In the genomic region with DNA sequence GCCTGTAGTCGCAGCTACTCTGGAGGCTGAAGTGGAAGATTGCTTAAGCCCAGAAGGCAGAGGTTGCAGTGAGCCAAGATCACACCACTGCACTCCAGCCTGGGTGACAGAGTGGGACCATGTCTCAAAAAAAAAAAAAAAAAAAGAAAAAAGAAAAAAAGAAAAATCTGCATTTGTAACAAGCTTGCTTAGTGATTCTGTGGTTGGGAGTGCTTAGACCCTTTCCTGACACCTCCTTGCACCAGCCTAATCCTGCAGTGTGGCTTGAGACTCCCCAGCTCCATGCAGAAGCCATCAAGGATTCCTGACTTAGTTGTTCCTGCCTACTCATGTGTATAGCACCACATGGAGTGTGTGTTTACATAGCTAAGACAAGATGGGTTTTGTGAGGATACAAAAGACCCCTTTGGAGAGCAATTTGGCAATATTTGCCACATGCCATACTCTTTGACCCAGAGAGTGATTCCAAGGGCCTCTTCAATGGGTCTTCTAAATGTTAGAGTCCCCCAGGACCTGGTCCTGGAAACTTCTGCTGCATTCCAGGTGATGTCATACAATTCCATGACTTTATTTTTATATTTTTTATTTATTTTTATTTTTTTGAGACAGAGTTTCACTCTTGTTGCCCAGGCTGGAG, we compare ENCODE assay signal across 29 cellular contexts. TPM values are rescaled to one million over a fixed set of nuclear protein-coding genes. Genes with fewer than 3 reads are reported as not detected.
DNase-seq lines count a peak whose midpoint lies in the region; ATAC-seq and TF ChIP-seq lines count a peak whose summit lies in the region.
"Had no signal": no experiment of that assay in that cellular context is flagged by ENCODE, and none has a peak within 500 bp of the region (broad histone marks: within the 10 kb centered on the region; RNA-seq: fewer than 3 reads in every experiment).

No MANE protein-coding gene starts in this region.

- CTCF ChIA-PET in OCI-LY7 (lab: Charles Lee; ENCODE audit: unreplicated experiment) = interaction anchor here (1.1 kb wide), 2 partner anchors 76 to 259 kb away, joined by 3 read pairs; no protein-coding TSS in a partner anchor

- DNase-seq in NCI-H2171 treated with DMSO at 0.1 percent for 48 hours (lab: John Stamatoyannopoulos, UW) (peak; percentile 17), NCI-H2171 (lab: John Stamatoyannopoulos, UW) (no peak), OCI-LY7 (ENCODE audit: low spot score) (no peak), nephron progenitor cell (no peak), tibial artery (no peak)
- DNase-seq: activated CD4-positive, alpha-beta T cell treated with anti-CD3 and anti-CD28 coated beads for 36 hours; activated CD8-positive, alpha-beta T cell treated with anti-CD3 and anti-CD28 coated beads for 36 hours; activated naive CD4-positive, alpha-beta T cell treated with anti-CD3 and anti-CD28 coated beads, Interleukin-2, amount 10 ng/mL, durations not matched to agents 7 days and 5 days; AML-193; amygdala; CD4-positive, alpha-beta memory T cell; esophagus squamous epithelium; kidney glomerular epithelial cell; naive thymus-derived CD4-positive, alpha-beta T cell; NCI-H1694; NCI-H524 treated with DMSO at 0.1 percent for 48 hours; occipital lobe; Peyer's patch; SHP77 treated with DMSO at 0.1 percent for 48 hours; stimulated activated naive CD4-positive, alpha-beta T cell had no signal

- no peak overlapping the region for H3K4me3 Mint-ChIP-seq in nephron progenitor cell
- H3K4me3 Mint-ChIP-seq: activated CD4-positive, alpha-beta T cell treated with anti-CD3 and anti-CD28 coated beads for 36 hours; activated CD8-positive, alpha-beta T cell treated with anti-CD3 and anti-CD28 coated beads for 36 hours; activated naive CD4-positive, alpha-beta T cell treated with anti-CD3 and anti-CD28 coated beads, Interleukin-2, amount 10 ng/mL, durations not matched to agents 7 days and 5 days; CD4-positive, alpha-beta memory T cell; naive thymus-derived CD4-positive, alpha-beta T cell; T-helper 2 cell treated with Interferon-gamma antibody and Interleukin-4, amounts not matched to agents 5 μg/mL and 100 μg/mL, for 36 hours had no signal

- H3K4me1 ChIP-seq in OCI-LY7 (ENCODE audit: insufficient read depth, low read length, poor library complexity, severe bottlenecking) (peaks cover 17% of the 10 kb centered on the region), tibial artery (peaks cover 0 to 48% (median 32%) of the 10 kb centered on the region in 4 donors)

- H3K9me3 ChIP-seq in OCI-LY7 (ENCODE audit: low read length) (no peaks in the 10 kb centered on the region), tibial artery (no peaks in the 10 kb centered on the region)
- H3K9me3 ChIP-seq: A549, breast epithelium, esophagus squamous epithelium, gastroesophageal sphincter, Peyer's patch had no signal

- no peaks in the 10 kb centered on the region for H3K36me3 ChIP-seq in OCI-LY7 (ENCODE audit: insufficient read depth, low read length)
- H3K36me3 ChIP-seq in tibial artery = no peaks in the 10 kb centered on the region
- H3K36me3 ChIP-seq: breast epithelium, esophagus squamous epithelium, gastroesophageal sphincter, Peyer's patch had no signal

- no peaks in the 10 kb centered on the region for H3K27me3 ChIP-seq in tibial artery
- H3K27me3 ChIP-seq: breast epithelium, esophagus squamous epithelium, gastroesophageal sphincter, hepatocyte, Peyer's patch had no signal

- no TSS peak for BruUV-seq in OCI-LY7 (replicated peaks; lab: Mats Ljungman, UMichigan)

- H3K9me2 ChIP-seq in OCI-LY7 (ENCODE audit: insufficient read depth, low read length) = no peaks in the 10 kb centered on the region

- no peak for TF ChIP-seq CTCF in OCI-LY7 (conservative IDR thresholded peaks at IDR 0.05; ENCODE audit: low read length)
- TF ChIP-seq CTCF in nephron progenitor cell (IDR thresholded peaks at IDR 0.05) = no peak
- no peak for TF ChIP-seq CTCF in tibial artery (IDR thresholded peaks at IDR 0.05)

- intact Hi-C loops in OCI-LY7 (cut with micrococcal nuclease; ENCODE audit: unreplicated experiment) = no loop called here
- intact Hi-C loops in tibial artery (cut with DNase I; ENCODE audit: low total_unique reads) = loop anchor here (5.0 kb wide), 1 partner anchor 56 kb away; no protein-coding TSS in a partner anchor

- H3K4me2 ChIP-seq in OCI-LY7 (ENCODE audit: low read length) = peak overlapping the region; percentile 16; the same call in 1 of the 2 replicates
- H3K4me2 ChIP-seq: A549, hepatocyte had no signal

- no peaks in the 10 kb centered on the region for H3K36me3 Mint-ChIP-seq in nephron progenitor cell (ENCODE audit: low read depth)
- H3K36me3 Mint-ChIP-seq: activated naive CD4-positive, alpha-beta T cell treated with anti-CD3 and anti-CD28 coated beads, Interleukin-2, amount 10 ng/mL, durations not matched to agents 7 days and 5 days; naive thymus-derived CD4-positive, alpha-beta T cell had no signal

- H3K4me1 Mint-ChIP-seq in nephron progenitor cell = peaks cover 11% of the 10 kb centered on the region

- ATAC-seq in GM21825 (IDR thresholded peaks at IDR 0.05; ENCODE audit: unreplicated experiment) (no peak), GM18873 (IDR thresholded peaks at IDR 0.05; ENCODE audit: low FRiP score, unreplicated experiment) (no peak), GM21723 (IDR thresholded peaks at IDR 0.05; ENCODE audit: unreplicated experiment) (no peak)
- ATAC-seq: A549; activated CD4-positive, alpha-beta T cell treated with anti-CD3 and anti-CD28 coated beads for 36 hours; activated CD8-positive, alpha-beta T cell treated with anti-CD3 and anti-CD28 coated beads for 36 hours; gastroesophageal sphincter; naive thymus-derived CD4-positive, alpha-beta T cell had no signal

- no peak overlapping the region; the same call in 1 of the 2 replicates for H2AFZ ChIP-seq in OCI-LY7 (ENCODE audit: low read length)
- H2AFZ ChIP-seq: hepatocyte had no signal

- no peaks in the 10 kb centered on the region for H4K20me1 ChIP-seq in OCI-LY7 (ENCODE audit: insufficient read depth, low read length)

- POLR2A ChIA-PET in OCI-LY7 (lab: Charles Lee) = interaction anchor here (0.5 kb wide), 1 partner anchor 114 kb away, joined by 6 read pairs; no protein-coding TSS in a partner anchor

- H3K27me3 Mint-ChIP-seq in nephron progenitor cell (ENCODE audit: low read depth, poor library complexity) = peaks cover 23% of the 10 kb centered on the region

- H3K27ac Mint-ChIP-seq in nephron progenitor cell = peak overlapping the region; percentile 57
- H3K27ac Mint-ChIP-seq: activated CD4-positive, alpha-beta T cell treated with anti-CD3 and anti-CD28 coated beads for 36 hours; activated CD8-positive, alpha-beta T cell treated with anti-CD3 and anti-CD28 coated beads for 36 hours; activated naive CD4-positive, alpha-beta T cell treated with anti-CD3 and anti-CD28 coated beads, Interleukin-2, amount 10 ng/mL, durations not matched to agents 7 days and 5 days; naive thymus-derived CD4-positive, alpha-beta T cell; T-helper 2 cell treated with Interferon-gamma antibody and Interleukin-4, amounts not matched to agents 5 μg/mL and 100 μg/mL, for 36 hours had no signal

- no peak overlapping the region for H3K27ac ChIP-seq in OCI-LY7 (ENCODE audit: low read depth, low read length, poor library complexity, severe bottlenecking)
- H3K27ac ChIP-seq in tibial artery = peak overlapping the region; percentile 79 to 86

- no peaks in the 10 kb centered on the region for H3K79me2 ChIP-seq in OCI-LY7 (ENCODE audit: insufficient read depth, low read depth, low read length)
- H3K79me2 ChIP-seq: hepatocyte had no signal

- H3K4me3 ChIP-seq in OCI-LY7 (ENCODE audit: low read depth, low read length, poor library complexity, severe bottlenecking) = no peak overlapping the region
- H3K4me3 ChIP-seq in tibial artery = no peak overlapping the region
- H3K4me3 ChIP-seq: A549, breast epithelium, esophagus squamous epithelium, gastroesophageal sphincter, hepatocyte, Peyer's patch, skin epidermis had no signal

- H3K9me3 Mint-ChIP-seq in nephron progenitor cell = no peaks in the 10 kb centered on the region
- H3K9me3 Mint-ChIP-seq: activated CD8-positive, alpha-beta T cell treated with anti-CD3 and anti-CD28 coated beads for 36 hours; activated naive CD4-positive, alpha-beta T cell treated with anti-CD3 and anti-CD28 coated beads, Interleukin-2, amount 10 ng/mL, durations not matched to agents 7 days and 5 days; CD4-positive, alpha-beta memory T cell; naive thymus-derived CD4-positive, alpha-beta T cell; T-helper 2 cell treated with Interferon-gamma antibody and Interleukin-4, amounts not matched to agents 5 μg/mL and 100 μg/mL, for 36 hours had no signal

RNA-seq across cellular contexts. Expression of a gene that starts 5.1 kb away (rescaled TPM):
- 63.1 and 129 TPM in 2 replicates for total RNA-seq in OCI-LY7 (2014; rRNA removed; shearing (Covaris generic))
- total RNA-seq in OCI-LY7 (2022) = 221 and 232 TPM in 2 replicates

RNA-seq across cellular contexts. Expression of a gene that starts 54.7 kb away (rescaled TPM):
- 58.3 and 65.8 TPM in 2 replicates for total RNA-seq in OCI-LY7 (2014; rRNA removed; shearing (Covaris generic))
- 82.6 and 86.4 TPM in 2 replicates for total RNA-seq in OCI-LY7 (2022)
